In the genomic region with DNA sequence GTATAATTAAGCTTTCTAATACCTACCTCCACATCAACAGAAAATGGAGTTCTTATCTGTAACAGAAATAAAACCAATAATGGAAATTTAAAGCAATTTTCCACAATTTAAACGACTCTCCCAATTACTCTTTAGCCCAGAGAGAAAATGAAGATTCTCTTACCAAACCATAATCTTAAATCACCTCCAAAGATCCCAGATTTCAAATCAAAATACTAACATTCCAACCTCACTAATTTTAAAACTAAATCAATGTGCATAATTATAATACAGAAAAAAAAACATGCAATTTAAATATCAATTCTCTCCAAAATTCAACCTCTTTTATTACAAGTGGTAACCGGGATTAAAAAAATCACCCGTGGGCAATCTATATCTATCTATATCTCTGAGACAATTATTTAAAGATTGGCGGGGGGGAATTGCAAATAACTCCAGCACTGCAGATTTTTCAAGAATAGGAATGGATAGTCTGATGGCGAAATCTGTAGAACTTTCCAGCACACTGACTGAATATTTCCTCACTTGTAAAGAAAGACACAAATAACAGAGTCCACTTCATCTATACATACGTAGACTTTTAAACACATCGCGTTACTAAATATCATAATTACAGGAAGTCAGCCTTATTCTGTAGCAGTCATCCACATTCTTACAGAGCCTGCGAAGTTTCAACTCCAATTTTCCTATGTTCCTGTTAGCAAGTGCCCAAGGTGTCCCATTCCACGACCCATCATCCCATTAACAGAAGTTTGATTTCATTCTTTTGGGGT, we compare ENCODE assay signal across 9 cellular contexts. TPM values are rescaled to one million over a fixed set of nuclear protein-coding genes. Genes with fewer than 3 reads are reported as not detected.
DNase-seq lines count a peak whose midpoint lies in the region; ATAC-seq and TF ChIP-seq lines count a peak whose summit lies in the region.
"Had no signal": no experiment of that assay in that cellular context is flagged by ENCODE, and none has a peak within 500 bp of the region (broad histone marks: within the 10 kb centered on the region; RNA-seq: fewer than 3 reads in every experiment).

No MANE protein-coding gene starts in this region.

- no peaks in the 10 kb centered on the region for H3K27me3 Mint-ChIP-seq in chondrocyte (ENCODE audit: low read depth)

- ATAC-seq in activated CD4-positive, CD25-positive, alpha-beta regulatory T cell treated with anti-CD3 and anti-CD28 coated beads, Interleukin-2, amount 50 U/mL, for 24 hours = no peak

- peaks cover 16% of the 10 kb centered on the region for H3K4me1 ChIP-seq in mononuclear cell (ENCODE audit: insufficient read depth, low read length)

- no peaks in the 10 kb centered on the region for H3K27me3 ChIP-seq in mononuclear cell (ENCODE audit: insufficient read depth, low read length)

- CTCF ChIA-PET in HEK293T (lab: Yijun Ruan, JAX) = no interaction called here

- peaks cover 5% of the 10 kb centered on the region for H3K36me3 Mint-ChIP-seq in chondrocyte (ENCODE audit: low read depth)

- TF ChIP-seq CTCF in NB4 (IDR thresholded peaks at IDR 0.05; ENCODE audit: low read depth, low read length) (no peak), chondrocyte (IDR thresholded peaks at IDR 0.05) (no peak)

- peaks cover 42% of the 10 kb centered on the region for H3K4me1 Mint-ChIP-seq in chondrocyte (ENCODE audit: low read depth)

- no peaks in the 10 kb centered on the region for H3K9me3 ChIP-seq in mononuclear cell (ENCODE audit: low read depth, low read length)

- DNase-seq in EL (peak; percentile 36), NB4 (ENCODE audit: low read depth) (peak; percentile 52), chondrocyte (ENCODE audit: low spot score) (no peak), DMS153 (lab: John Stamatoyannopoulos, UW) (no peak), HEK293T (ENCODE audit: extremely low spot score) (no peak)
- no peak for DNase-seq in stimulated activated CD4-positive, alpha-beta T cell treated with anti-CD3 and anti-CD28 coated beads, Interleukin-15, amount 100 ng/mL, for 24 hours

- H3K4me3 ChIP-seq in NB4 (ENCODE audit: low read depth, low read length) (peak overlapping the region; percentile 94), mononuclear cell (ENCODE audit: low read length) (peak overlapping the region; percentile 92)

- POLR2A ChIA-PET in HEK293T (lab: Yijun Ruan, JAX) = interaction anchor here (0.5 to 1.0 kb wide), 2 partner anchors 217 to 218 kb away, joined by 3 read pairs; no protein-coding TSS in a partner anchor

- no peak for TF ChIP-seq POLR2A in NB4 (IDR thresholded peaks at IDR 0.05; ENCODE audit: extremely low read depth, insufficient read length)

- no peaks in the 10 kb centered on the region for H3K9me3 Mint-ChIP-seq in chondrocyte (ENCODE audit: low read depth)

- peak overlapping the region; percentile 95 for H3K27ac Mint-ChIP-seq in chondrocyte (ENCODE audit: unreplicated experiment)

- H3K4me3 Mint-ChIP-seq in chondrocyte (ENCODE audit: unreplicated experiment) = peak overlapping the region; percentile 97

TF ChIP-seq in HEK293T, 16 proteins besides CTCF, POLR2A, EP300 and RAD21:
- TF ChIP-seq HDGF (IDR thresholded peaks at IDR 0.05; ENCODE audit: borderline replicate concordance) (no peak), FOXA1 (IDR thresholded peaks at IDR 0.05) (no peak), FOXK2 (IDR thresholded peaks at IDR 0.05) (no peak), SP1 (IDR thresholded peaks at IDR 0.05) (no peak), PKNOX1 (IDR thresholded peaks at IDR 0.05) (no peak), ZNF384 (IDR thresholded peaks at IDR 0.05) (no peak), TARDBP (IDR thresholded peaks at IDR 0.05) (no peak), ARNT (IDR thresholded peaks at IDR 0.05) (no peak), ELF4 (IDR thresholded peaks at IDR 0.05) (no peak), LEF1 (IDR thresholded peaks at IDR 0.05; ENCODE audit: borderline replicate concordance) (no peak), L3MBTL2 (conservative IDR thresholded peaks at IDR 0.05) (no peak), FOXM1 (IDR thresholded peaks at IDR 0.05; ENCODE audit: borderline replicate concordance) (no peak), BHLHE40 (IDR thresholded peaks at IDR 0.05; ENCODE audit: borderline replicate concordance) (no peak), CTBP1 (IDR thresholded peaks at IDR 0.05; ENCODE audit: borderline replicate concordance) (no peak), NFRKB (IDR thresholded peaks at IDR 0.05) (no peak), SUZ12 (IDR thresholded peaks at IDR 0.05) (no peak)

RNA-seq across cellular contexts. Expression of gene HERC4, which starts 1.3 kb away (rescaled TPM):
- total RNA-seq in chondrocyte (41.6 to 55.0 TPM (median 42.5 TPM) in 3 replicates), mononuclear cell (42.2 TPM)

RNA-seq across cellular contexts. Expression of gene MYPN, which starts 35.5 kb away (rescaled TPM):
- total RNA-seq in chondrocyte = 0.08 to 1.5 TPM (median 0.10 TPM) in 3 replicates
- not detected for total RNA-seq in mononuclear cell
- total RNA-seq: subcutaneous adipose tissue had no signal

Comparison
In these comparisons a context has a peak if more than half of its experiments do, and no peak if none do; other contexts are left out.
1. DNase-seq: peak in EL (single experiment) and NB4 (single experiment); none in chondrocyte (single experiment), stimulated activated CD4-positive, alpha-beta T cell treated with anti-CD3 and anti-CD28 coated beads, Interleukin-15, amount 100 ng/mL, for 24 hours (single experiment), DMS153 (single experiment) and HEK293T (single experiment).